In genomic region chr19:4866595-4867424, GRCh38 we compare ENCODE assay signal across 8 cellular contexts. TPM values are rescaled to one million over a fixed set of nuclear protein-coding genes. Genes with fewer than 3 reads are reported as not detected.
DNase-seq lines count a peak whose midpoint lies in the region; ATAC-seq and TF ChIP-seq lines count a peak whose summit lies in the region.

No MANE protein-coding gene starts in this region.

- no peak for TF ChIP-seq POLR2A in stomach (IDR thresholded peaks at IDR 0.05)

- H3K36me3 ChIP-seq in effector memory CD4-positive, alpha-beta T cell (ENCODE audit: control insufficient read depth, insufficient read depth, low read length), result no peaks in the 10 kb centered on the region
- H3K36me3 ChIP-seq in mesodermal cell (ENCODE audit: control insufficient read depth, insufficient read depth, low read length) (peaks cover 19% of the 10 kb centered on the region), stomach (peaks cover 0 to 12% (median 5%) of the 10 kb centered on the region in 4 donors)

- DNase-seq in Ammon's horn (ENCODE audit: low spot score) (peak; percentile 34), stomach (peak; percentile 68)
- peak; percentile 51 for DNase-seq in Jurkat, Clone E6-1 (ENCODE audit: low read depth, low spot score)
- DNase-seq in activated CD4-positive, alpha-beta T cell treated with anti-CD3 and anti-CD28 coated beads, Interleukin-2, amount 50 U/mL, for 4 hours, result peak; percentile 35 to 42
- peak; percentile 33 for DNase-seq in effector memory CD4-positive, alpha-beta T cell

- H3K9me3 ChIP-seq in effector memory CD4-positive, alpha-beta T cell (ENCODE audit: control insufficient read depth, low read length), result no peaks in the 10 kb centered on the region
- no peaks in the 10 kb centered on the region for H3K9me3 ChIP-seq in mesodermal cell (ENCODE audit: control insufficient read depth, low read length)
- H3K9me3 ChIP-seq in stomach, result no peaks in the 10 kb centered on the region

- 15 to 27% methylated on average over 9 to 13 of the region's 22 CpGs for WGBS in mesodermal cell (ENCODE audit: insufficient coverage in 2 of 2), 2 experiments
- 1 to 3% (median 2%) methylated on average over 21 to 22 of the region's 22 CpGs for WGBS in stomach, 5 donors

- H3K27me3 ChIP-seq in effector memory CD4-positive, alpha-beta T cell (replicated peaks; ENCODE audit: control insufficient read depth, insufficient read depth, low read length, poor library complexity, severe bottlenecking), result no peaks in the 10 kb centered on the region
- H3K27me3 ChIP-seq in stomach, result no peaks in the 10 kb centered on the region

- TF ChIP-seq CTCF in stomach (IDR thresholded peaks at IDR 0.05), result no peak

- H3K4me3 ChIP-seq in Jurkat, Clone E6-1 (ENCODE audit: low read length), result peak overlapping the region; percentile 72
- peak overlapping the region; percentile 72 for H3K4me3 ChIP-seq in effector memory CD4-positive, alpha-beta T cell (ENCODE audit: insufficient read depth, low read depth, low read length, poor library complexity, severe bottlenecking)
- peak overlapping the region; percentile 91 for H3K4me3 ChIP-seq in mesodermal cell (ENCODE audit: extremely low read depth, insufficient read depth, low read length, poor library complexity, severe bottlenecking)
- H3K4me3 ChIP-seq in stomach, result peak overlapping the region; percentile 66 to 80 (median 72)

- TF ChIP-seq EP300 in stomach (IDR thresholded peaks at IDR 0.05), result no peak

- H3K27ac ChIP-seq in effector memory CD4-positive, alpha-beta T cell (ENCODE audit: insufficient read depth, low read length, poor library complexity, severe bottlenecking), result peak overlapping the region; percentile 68
- H3K27ac ChIP-seq in mesodermal cell (ENCODE audit: low read depth, low read length, severe bottlenecking) (peak overlapping the region; percentile 62), stomach (peak overlapping the region; percentile 70 to 91 (median 90))

- no peaks in the 10 kb centered on the region for H3K4me1 ChIP-seq in effector memory CD4-positive, alpha-beta T cell (ENCODE audit: control insufficient read depth, insufficient read depth, low read length, poor library complexity, severe bottlenecking)
- H3K4me1 ChIP-seq in mesodermal cell (ENCODE audit: control insufficient read depth, insufficient read depth, low read length, poor library complexity, severe bottlenecking) (peaks cover 12% of the 10 kb centered on the region), stomach (peaks cover 6 to 46% (median 18%) of the 10 kb centered on the region in 4 donors)

- ATAC-seq in GM21390 (IDR thresholded peaks at IDR 0.05; ENCODE audit: unreplicated experiment) (no peak), GM21528 (IDR thresholded peaks at IDR 0.05; ENCODE audit: low FRiP score, unreplicated experiment) (no peak)

- intact Hi-C loops in stomach (cut with DNase I; ENCODE audit: low total_unique reads), result no loop called here

RNA-seq across cellular contexts. Expression of gene PLIN3, which starts 0.7 kb away (rescaled TPM):
- polyA plus RNA-seq in Jurkat, Clone E6-1 (2012; ENCODE audit: insufficient read depth, insufficient read length), result 29.5 TPM
- 120 TPM for polyA plus RNA-seq in mesodermal cell (2013, experiment 1 of 2)
- polyA plus RNA-seq in mesodermal cell (2013, experiment 2 of 2), result 106 TPM
- total RNA-seq in stomach, result 10 to 100 TPM in 4 of 5 donors, 1 to 10 TPM in 1; 8.9 to 42.6 (median 16.3) TPM
- 10 to 100 TPM; 39.2 to 55.3 (median 44.0) TPM for polyA plus RNA-seq in stomach

RNA-seq across cellular contexts. Expression of gene TICAM1, which starts 35.3 kb away (rescaled TPM):
- 10.2 TPM for polyA plus RNA-seq in Jurkat, Clone E6-1 (2012; ENCODE audit: insufficient read depth, insufficient read length)
- 5.9 TPM for polyA plus RNA-seq in mesodermal cell (2013, experiment 1 of 2)
- polyA plus RNA-seq in mesodermal cell (2013, experiment 2 of 2), result 5.3 TPM
- 10 to 100 TPM in 3 of 5 donors, 1 to 10 TPM in 2; 1.8 to 46.9 (median 19.6) TPM for total RNA-seq in stomach
- 10 to 100 TPM; 11.6 to 16.2 (median 13.7) TPM for polyA plus RNA-seq in stomach

RNA-seq across cellular contexts. Expression of gene ARRDC5, which starts 35.9 kb away (rescaled TPM):
- polyA plus RNA-seq in Jurkat, Clone E6-1 (2012; ENCODE audit: insufficient read depth, insufficient read length), result not detected
- not detected for polyA plus RNA-seq in mesodermal cell (2013, experiment 1 of 2)
- not detected for polyA plus RNA-seq in mesodermal cell (2013, experiment 2 of 2)
- under 1 TPM in 1 of 5 donors, not detected in 4; 0.73 TPM for total RNA-seq in stomach
- under 1 TPM in 1 of 3 donors, not detected in 2; 0.20 TPM for polyA plus RNA-seq in stomach

RNA-seq across cellular contexts. Expression of gene UHRF1, which starts 42.5 kb away (rescaled TPM):
- 50.4 TPM for polyA plus RNA-seq in Jurkat, Clone E6-1 (2012; ENCODE audit: insufficient read depth, insufficient read length)
- polyA plus RNA-seq in mesodermal cell (2013, experiment 1 of 2), result 24.0 TPM
- 22.7 TPM for polyA plus RNA-seq in mesodermal cell (2013, experiment 2 of 2)
- 10 to 100 TPM in 1 of 5 donors, 1 to 10 TPM in 2, under 1 TPM in 2; 0.58 to 20.5 (median 6.4) TPM for total RNA-seq in stomach
- 1 to 10 TPM; 2.0 to 4.4 (median 3.8) TPM for polyA plus RNA-seq in stomach
